ENCODE assay signal across 40 cellular contexts in the genomic region with DNA sequence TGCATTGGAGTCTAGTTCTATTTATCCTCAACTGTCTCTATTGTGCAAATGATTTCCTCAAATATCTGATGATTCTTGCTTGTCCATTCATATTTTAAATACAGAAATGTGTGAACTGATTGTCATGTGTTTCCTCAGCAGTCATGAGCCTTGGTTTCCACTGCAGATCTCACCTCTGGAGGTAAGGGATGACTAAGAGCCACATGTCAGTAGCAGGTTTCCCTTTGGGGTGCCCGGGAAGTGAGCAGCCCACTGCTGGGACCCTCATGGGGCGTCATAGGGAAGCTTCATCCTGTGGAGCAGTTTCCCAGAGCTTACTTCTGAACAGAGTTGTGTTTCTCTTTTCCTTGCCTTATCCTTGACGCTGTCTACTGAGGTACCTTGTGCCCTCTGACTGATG.
"Had no signal": no experiment of that assay in that cellular context is flagged by ENCODE, and none has a peak within 500 bp of the region (broad histone marks: within the 10 kb centered on the region; RNA-seq: fewer than 3 reads in every experiment).

No MANE protein-coding gene starts in this region.

- H3K4me3 Mint-ChIP-seq: activated naive CD4-positive, alpha-beta T cell treated with anti-CD3 and anti-CD28 coated beads for 36 hours; activated naive CD4-positive, alpha-beta T cell treated with anti-CD3 and anti-CD28 coated beads, Interleukin-2, amount 10 ng/mL, durations not matched to agents 7 days and 5 days; activated naive CD4-positive, alpha-beta T cell treated with anti-CD3 and anti-CD28 coated beads, Interleukin-2, amount 50 U/mL, for 24 hours; activated naive CD8-positive, alpha-beta T cell; activated naive CD8-positive, alpha-beta T cell treated with anti-CD3 and anti-CD28 coated beads for 36 hours; activated naive CD8-positive, alpha-beta T cell treated with anti-CD3 and anti-CD28 coated beads, Interleukin-2, amount 10 ng/mL, durations not matched to agents 7 days and 5 days; activated naive CD8-positive, alpha-beta T cell treated with anti-CD3 and anti-CD28 coated beads, Interleukin-2, amount 50 U/mL, for 24 hours; activated T-cell treated with anti-CD3 and anti-CD28 coated beads, Interleukin-2, amount 50 U/mL, for 24 hours; activated T-cell treated with anti-CD3 and anti-CD28 coated beads, Interleukin-2, amount 50 U/mL, for 4 hours; activated T-cell treated with anti-CD3 and anti-CD28 coated beads, Interleukin-2, amount 50 U/mL, for 72 hours; activated T-helper 1 cell treated with anti-CD3 and anti-CD28 coated beads, Interleukin-12 subunit alpha, Interleukin-12 subunit beta, Interleukin-2, Interleukin-4 antibody, amounts not matched to agents 30 ng/mL and 10 ng/mL and 1 ng/mL, durations not matched to agents 14 hours and 24 hours and 36 hours; activated T-helper 17 cell treated with anti-CD3 and anti-CD28 coated beads, Interleukin-2, amount 50 U/mL, for 72 hours; brain; central memory CD8-positive, alpha-beta T cell had no signal

- H3K4me3 ChIP-seq: adrenal gland, ascending aorta, body of pancreas, breast epithelium, cardiac muscle cell had no signal

- H3K9me3 ChIP-seq: adrenal gland, ascending aorta, body of pancreas, breast epithelium had no signal

- H3K36me3 ChIP-seq: adrenal gland, ascending aorta, brain microvascular endothelial cell, breast epithelium, cardiac muscle cell had no signal

- ATAC-seq: activated naive CD8-positive, alpha-beta T cell treated with anti-CD3 and anti-CD28 coated beads, Interleukin-2, amount 50 U/mL, for 24 hours; activated T-cell treated with anti-CD3 and anti-CD28 coated beads, Interleukin-2, amount 50 U/mL, for 4 hours; activated T-cell treated with anti-CD3 and anti-CD28 coated beads, Interleukin-2, amount 50 U/mL, for 72 hours; activated T-helper 17 cell treated with anti-CD3 and anti-CD28 coated beads, Interleukin-2, amount 50 U/mL, for 72 hours; body of pancreas had no signal

- H3K4me1 ChIP-seq: adrenal gland, ascending aorta, body of pancreas, breast epithelium had no signal

- DNase-seq: activated effector memory CD4-positive, alpha-beta T cell treated with anti-CD3 and anti-CD28 coated beads, Interleukin-2, amount 50 U/mL, for 16 hours; activated effector memory CD4-positive, alpha-beta T cell treated with Interleukin-2 at 50 U/mL for 16 hours; activated gamma-delta T cell; activated gamma-delta T cell treated with Interleukin-2 at 50 U/mL for 16 hours; activated naive CD4-positive, alpha-beta T cell; activated naive CD4-positive, alpha-beta T cell treated with anti-CD3 and anti-CD28 coated beads for 36 hours; activated naive CD4-positive, alpha-beta T cell treated with anti-CD3 and anti-CD28 coated beads, Interleukin-2, amount 10 ng/mL, durations not matched to agents 7 days and 5 days; activated naive CD4-positive, alpha-beta T cell treated with anti-CD3 and anti-CD28 coated beads, Interleukin-2, amount 50 U/mL, for 16 hours; activated naive CD4-positive, alpha-beta T cell treated with Interleukin-2 at 50 U/mL for 16 hours; activated naive CD8-positive, alpha-beta T cell treated with anti-CD3 and anti-CD28 coated beads for 36 hours; activated naive CD8-positive, alpha-beta T cell treated with anti-CD3 and anti-CD28 coated beads, Interleukin-2, amount 10 ng/mL, durations not matched to agents 7 days and 5 days; activated naive CD8-positive, alpha-beta T cell treated with anti-CD3 and anti-CD28 coated beads, Interleukin-2, amount 50 U/mL, for 24 hours; activated T-cell treated with anti-CD3 and anti-CD28 coated beads for 4 hours; activated T-cell treated with anti-CD3 and anti-CD28 coated beads, Interleukin-2, amount 50 U/mL, for 1 hour; activated T-cell treated with anti-CD3 and anti-CD28 coated beads, Interleukin-2, amount 50 U/mL, for 24 hours; activated T-cell treated with anti-CD3 and anti-CD28 coated beads, Interleukin-2, amount 50 U/mL, for 4 hours; activated T-cell treated with anti-CD3 and anti-CD28 coated beads, Interleukin-2, amount 50 U/mL, for 48 hours; activated T-cell treated with anti-CD3 and anti-CD28 coated beads, Interleukin-2, amount 50 U/mL, for 72 hours; adrenal gland; amniotic stem cell; amygdala; anterior cingulate cortex; aorta; body of pancreas; brain microvascular endothelial cell; caudate nucleus; central memory CD4-positive, alpha-beta T cell; cerebellar nuclear complex had no signal

- H3K4me1 Mint-ChIP-seq: activated naive CD4-positive, alpha-beta T cell treated with anti-CD3 and anti-CD28 coated beads, Interleukin-2, amount 50 U/mL, for 24 hours; activated T-helper 17 cell treated with anti-CD3 and anti-CD28 coated beads, Interleukin-2, amount 50 U/mL, for 72 hours; central memory CD8-positive, alpha-beta T cell had no signal

- H3K27me3 ChIP-seq: adrenal gland, ascending aorta, body of pancreas, brain microvascular endothelial cell, breast epithelium had no signal

- H3K36me3 Mint-ChIP-seq: activated naive CD4-positive, alpha-beta T cell treated with anti-CD3 and anti-CD28 coated beads, Interleukin-2, amount 10 ng/mL, durations not matched to agents 7 days and 5 days; activated naive CD4-positive, alpha-beta T cell treated with anti-CD3 and anti-CD28 coated beads, Interleukin-2, amount 50 U/mL, for 24 hours; activated naive CD4-positive, alpha-beta T cell treated with anti-CD3 and anti-CD28 coated beads, Interleukin-2, amount 50 U/mL, for 72 hours; activated naive CD8-positive, alpha-beta T cell; activated naive CD8-positive, alpha-beta T cell treated with anti-CD3 and anti-CD28 coated beads for 36 hours; activated naive CD8-positive, alpha-beta T cell treated with anti-CD3 and anti-CD28 coated beads, Interleukin-2, amount 10 ng/mL, durations not matched to agents 7 days and 5 days; brain had no signal

- H3K27ac Mint-ChIP-seq: activated naive CD4-positive, alpha-beta T cell treated with anti-CD3 and anti-CD28 coated beads for 36 hours; activated naive CD4-positive, alpha-beta T cell treated with anti-CD3 and anti-CD28 coated beads, Interleukin-2, amount 10 ng/mL, durations not matched to agents 7 days and 5 days; activated naive CD4-positive, alpha-beta T cell treated with anti-CD3 and anti-CD28 coated beads, Interleukin-2, amount 50 U/mL, for 24 hours; activated naive CD8-positive, alpha-beta T cell; activated naive CD8-positive, alpha-beta T cell treated with anti-CD3 and anti-CD28 coated beads for 36 hours; activated naive CD8-positive, alpha-beta T cell treated with anti-CD3 and anti-CD28 coated beads, Interleukin-2, amount 10 ng/mL, durations not matched to agents 7 days and 5 days; activated naive CD8-positive, alpha-beta T cell treated with anti-CD3 and anti-CD28 coated beads, Interleukin-2, amount 50 U/mL, for 24 hours; activated T-cell treated with anti-CD3 and anti-CD28 coated beads, Interleukin-2, amount 50 U/mL, for 24 hours; activated T-cell treated with anti-CD3 and anti-CD28 coated beads, Interleukin-2, amount 50 U/mL, for 72 hours; activated T-helper 1 cell treated with anti-CD3 and anti-CD28 coated beads, Interleukin-12 subunit alpha, Interleukin-12 subunit beta, Interleukin-2, Interleukin-4 antibody, amounts not matched to agents 30 ng/mL and 10 ng/mL and 1 ng/mL, durations not matched to agents 14 hours and 24 hours and 36 hours; activated T-helper 17 cell treated with anti-CD3 and anti-CD28 coated beads, Interleukin-2, amount 50 U/mL, for 72 hours; activated T-helper 2 cell treated with anti-CD3 and anti-CD28 coated beads, Interferon-gamma antibody, Interleukin-2, Interleukin-4, amounts not matched to agents 10 μg/mL and 5 μg/mL and 100 μg/mL, durations not matched to agents 14 hours and 24 hours and 36 hours; brain had no signal

- FAIRE-seq: astrocyte had no signal

- H3K27ac ChIP-seq: adrenal gland, ascending aorta, body of pancreas, brain microvascular endothelial cell, breast epithelium, cardiac muscle cell had no signal

- H3K9me3 Mint-ChIP-seq: activated naive CD4-positive, alpha-beta T cell treated with anti-CD3 and anti-CD28 coated beads for 36 hours; activated naive CD4-positive, alpha-beta T cell treated with anti-CD3 and anti-CD28 coated beads, Interleukin-2, amount 10 ng/mL, durations not matched to agents 7 days and 5 days; activated naive CD4-positive, alpha-beta T cell treated with anti-CD3 and anti-CD28 coated beads, Interleukin-2, amount 50 U/mL, for 24 hours; activated naive CD4-positive, alpha-beta T cell treated with anti-CD3 and anti-CD28 coated beads, Interleukin-2, amount 50 U/mL, for 72 hours; activated T-cell treated with anti-CD3 and anti-CD28 coated beads, Interleukin-2, amount 50 U/mL, for 24 hours; activated T-cell treated with anti-CD3 and anti-CD28 coated beads, Interleukin-2, amount 50 U/mL, for 4 hours; activated T-cell treated with anti-CD3 and anti-CD28 coated beads, Interleukin-2, amount 50 U/mL, for 72 hours; activated T-helper 1 cell treated with anti-CD3 and anti-CD28 coated beads, Interleukin-12 subunit alpha, Interleukin-12 subunit beta, Interleukin-2, Interleukin-4 antibody, amounts not matched to agents 30 ng/mL and 10 ng/mL and 1 ng/mL, durations not matched to agents 14 hours and 24 hours and 36 hours; activated T-helper 17 cell treated with anti-CD3 and anti-CD28 coated beads, Interleukin-2, amount 50 U/mL, for 72 hours; activated T-helper 2 cell treated with anti-CD3 and anti-CD28 coated beads, Interferon-gamma antibody, Interleukin-2, Interleukin-4, amounts not matched to agents 10 μg/mL and 5 μg/mL and 100 μg/mL, durations not matched to agents 14 hours and 24 hours and 36 hours; brain; central memory CD8-positive, alpha-beta T cell had no signal
